In the genomic region with DNA sequence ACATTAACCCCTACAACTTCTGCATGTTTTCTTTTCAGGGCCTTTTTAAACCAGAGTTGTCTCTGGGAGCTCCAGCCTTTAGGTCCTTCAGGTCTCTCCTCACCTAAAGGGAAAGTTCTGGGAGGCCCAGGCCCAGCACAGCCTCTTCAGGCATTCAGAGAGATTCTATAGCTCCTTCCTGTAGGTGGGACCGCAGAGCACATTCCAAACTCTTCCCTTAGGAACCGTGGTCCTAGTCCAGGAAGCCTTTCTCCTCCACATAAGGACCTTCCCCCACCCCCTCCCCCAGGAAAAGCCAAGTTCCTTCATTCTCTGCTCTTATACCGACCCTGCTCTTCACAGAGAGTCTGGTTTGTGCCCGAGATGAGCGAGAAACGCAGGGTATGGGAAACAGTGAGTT, we compare ENCODE assay signal across 22 cellular contexts. TPM values are rescaled to one million over a fixed set of nuclear protein-coding genes. Genes with fewer than 3 reads are reported as not detected.
A peak's percentile ranks its signal among the peaks of the same experiment; 100 is the strongest.
DNase-seq lines count a peak whose midpoint lies in the region; TF ChIP-seq lines count a peak whose summit lies in the region.
"Had no signal": no experiment of that assay in that cellular context is flagged by ENCODE, and none has a peak within 500 bp of the region (broad histone marks: within the 10 kb centered on the region; RNA-seq: fewer than 3 reads in every experiment).

No MANE protein-coding gene starts in this region.

- peaks cover 83% of the 10 kb centered on the region for H3K27me3 Mint-ChIP-seq in T-helper 1 cell treated with Interleukin-12 subunit alpha and Interleukin-12 subunit beta and Interleukin-4 antibody, amounts not matched to agents 30 μg/mL and 1 μg/mL, for 36 hours (ENCODE audit: low read depth)
- peaks cover 68% of the 10 kb centered on the region for H3K27me3 Mint-ChIP-seq in activated T-helper 1 cell treated with anti-CD3 and anti-CD28 coated beads, Interleukin-12 subunit alpha, Interleukin-12 subunit beta, Interleukin-2, Interleukin-4 antibody, amounts not matched to agents 30 ng/mL and 10 ng/mL and 1 ng/mL, durations not matched to agents 14 hours and 24 hours and 36 hours (ENCODE audit: insufficient read depth)
- peaks cover 89% of the 10 kb centered on the region for H3K27me3 Mint-ChIP-seq in neural crest cell (ENCODE audit: low read depth)

- H3K4me3 Mint-ChIP-seq in T-helper 1 cell treated with Interleukin-12 subunit alpha and Interleukin-12 subunit beta and Interleukin-4 antibody, amounts not matched to agents 30 μg/mL and 1 μg/mL, for 36 hours, result no peak overlapping the region
- H3K4me3 Mint-ChIP-seq in activated T-helper 1 cell treated with anti-CD3 and anti-CD28 coated beads, Interleukin-12 subunit alpha, Interleukin-12 subunit beta, Interleukin-2, Interleukin-4 antibody, amounts not matched to agents 30 ng/mL and 10 ng/mL and 1 ng/mL, durations not matched to agents 14 hours and 24 hours and 36 hours, result no peak overlapping the region
- H3K4me3 Mint-ChIP-seq in neural crest cell, result peak overlapping the region; percentile 1
- H3K4me3 Mint-ChIP-seq: B cell; CD8-positive, alpha-beta T cell had no signal

- H3K4me1 Mint-ChIP-seq in T-helper 1 cell treated with Interleukin-12 subunit alpha and Interleukin-12 subunit beta and Interleukin-4 antibody, amounts not matched to agents 30 μg/mL and 1 μg/mL, for 36 hours (ENCODE audit: low read depth), result peaks cover 8% of the 10 kb centered on the region
- H3K4me1 Mint-ChIP-seq in activated T-helper 1 cell treated with anti-CD3 and anti-CD28 coated beads, Interleukin-12 subunit alpha, Interleukin-12 subunit beta, Interleukin-2, Interleukin-4 antibody, amounts not matched to agents 30 ng/mL and 10 ng/mL and 1 ng/mL, durations not matched to agents 14 hours and 24 hours and 36 hours (ENCODE audit: low read depth), result peaks cover 5% of the 10 kb centered on the region
- peaks cover 29% of the 10 kb centered on the region for H3K4me1 Mint-ChIP-seq in neural crest cell

- peaks cover 5% of the 10 kb centered on the region for H3K36me3 Mint-ChIP-seq in T-helper 1 cell treated with Interleukin-12 subunit alpha and Interleukin-12 subunit beta and Interleukin-4 antibody, amounts not matched to agents 30 μg/mL and 1 μg/mL, for 36 hours (ENCODE audit: low read depth)
- peaks cover 2% of the 10 kb centered on the region for H3K36me3 Mint-ChIP-seq in activated T-helper 1 cell treated with anti-CD3 and anti-CD28 coated beads, Interleukin-12 subunit alpha, Interleukin-12 subunit beta, Interleukin-2, Interleukin-4 antibody, amounts not matched to agents 30 ng/mL and 10 ng/mL and 1 ng/mL, durations not matched to agents 14 hours and 24 hours and 36 hours (ENCODE audit: low read depth)
- peaks cover 2% of the 10 kb centered on the region for H3K36me3 Mint-ChIP-seq in neural crest cell (ENCODE audit: low read depth)
- H3K36me3 Mint-ChIP-seq: CD8-positive, alpha-beta T cell had no signal

- DNase-seq in T-helper 1 cell, result no peak
- DNase-seq in activated T-helper 1 cell treated with anti-CD3 and anti-CD28 coated beads, Interleukin-12 subunit alpha, Interleukin-12 subunit beta, Interleukin-2, Interleukin-4 antibody, amounts not matched to agents 30 ng/mL and 10 ng/mL and 1 ng/mL, durations not matched to agents 14 hours and 24 hours and 36 hours (ENCODE audit: low spot score), result no peak
- no peak for DNase-seq in neural crest cell (ENCODE audit: low read depth, low spot score)
- no peak for DNase-seq in HT-29 (ENCODE audit: low spot score)
- DNase-seq in NK-92 (lab: John Stamatoyannopoulos, UW; ENCODE audit: unreplicated experiment), result no peak
- no peak for DNase-seq in NCI-H82 (lab: John Stamatoyannopoulos, UW)
- DNase-seq: Caco-2; CD8-positive, alpha-beta T cell; GF-D8; IMR-90; KG1; MG63; NCI-H1105 treated with DMSO at 0.1 percent for 48 hours; NCI-H146; NCI-H1930; NCI-H2107; NCI-H446; NCI-H524 treated with DMSO at 0.1 percent for 48 hours; Right ventricle myocardium superior; RPMI8226 had no signal

- H3K9me3 Mint-ChIP-seq in T-helper 1 cell treated with Interleukin-12 subunit alpha and Interleukin-12 subunit beta and Interleukin-4 antibody, amounts not matched to agents 30 μg/mL and 1 μg/mL, for 36 hours, result peaks cover 9% of the 10 kb centered on the region
- no peaks in the 10 kb centered on the region for H3K9me3 Mint-ChIP-seq in activated T-helper 1 cell treated with anti-CD3 and anti-CD28 coated beads, Interleukin-12 subunit alpha, Interleukin-12 subunit beta, Interleukin-2, Interleukin-4 antibody, amounts not matched to agents 30 ng/mL and 10 ng/mL and 1 ng/mL, durations not matched to agents 14 hours and 24 hours and 36 hours
- peaks cover 3% of the 10 kb centered on the region for H3K9me3 Mint-ChIP-seq in neural crest cell
- H3K9me3 Mint-ChIP-seq: CD8-positive, alpha-beta T cell had no signal

- H3K27ac Mint-ChIP-seq in T-helper 1 cell treated with Interleukin-12 subunit alpha and Interleukin-12 subunit beta and Interleukin-4 antibody, amounts not matched to agents 30 μg/mL and 1 μg/mL, for 36 hours, result peak overlapping the region; percentile 36
- H3K27ac Mint-ChIP-seq in activated T-helper 1 cell treated with anti-CD3 and anti-CD28 coated beads, Interleukin-12 subunit alpha, Interleukin-12 subunit beta, Interleukin-2, Interleukin-4 antibody, amounts not matched to agents 30 ng/mL and 10 ng/mL and 1 ng/mL, durations not matched to agents 14 hours and 24 hours and 36 hours, result peak overlapping the region; percentile 28
- no peak overlapping the region for H3K27ac Mint-ChIP-seq in neural crest cell (ENCODE audit: unreplicated experiment)
- H3K27ac Mint-ChIP-seq: B cell; CD8-positive, alpha-beta T cell had no signal

- intact Hi-C loops in activated T-helper 1 cell treated with anti-CD3 and anti-CD28 coated beads, Interleukin-12 subunit alpha, Interleukin-12 subunit beta, Interleukin-2, Interleukin-4 antibody, amounts not matched to agents 30 ng/mL and 10 ng/mL and 1 ng/mL, durations not matched to agents 14 hours and 24 hours and 36 hours (cut with micrococcal nuclease), result loop anchor here (1.0 kb wide), 1 partner anchor 8 kb away; no protein-coding TSS in a partner anchor

- no peak for TF ChIP-seq CTCF in neural crest cell (conservative IDR thresholded peaks at IDR 0.05)

RNA-seq across cellular contexts. Expression of a gene that starts 14.8 kb away (rescaled TPM):
- not detected in 2 replicates for total RNA-seq in activated T-helper 1 cell treated with anti-CD3 and anti-CD28 coated beads, Interleukin-12 subunit alpha, Interleukin-12 subunit beta, Interleukin-2, Interleukin-4 antibody, amounts not matched to agents 30 ng/mL and 10 ng/mL and 1 ng/mL, durations not matched to agents 14 hours and 24 hours and 36 hours
- total RNA-seq in neural crest cell, result 19.2 and 21.1 TPM in 2 replicates
- total RNA-seq in HT-29 (2014; rRNA removed; shearing (Covaris generic)), result not detected in 2 replicates
- total RNA-seq: B cell; CD8-positive, alpha-beta T cell; Right ventricle myocardium superior had no signal

Comparison
In these comparisons a context has a peak if more than half of its experiments do, and no peak if none do; other contexts are left out.
1. RNA of a gene that starts 14.8 kb away (total RNA-seq): 19.2 to 21.1 TPM in neural crest cell; not detected in activated T-helper 1 cell treated with anti-CD3 and anti-CD28 coated beads, Interleukin-12 subunit alpha, Interleukin-12 subunit beta, Interleukin-2, Interleukin-4 antibody, amounts not matched to agents 30 ng/mL and 10 ng/mL and 1 ng/mL, durations not matched to agents 14 hours and 24 hours and 36 hours and not detected in HT-29; every median in the first group is over 10 times any median in the second.